In the genomic region with DNA sequence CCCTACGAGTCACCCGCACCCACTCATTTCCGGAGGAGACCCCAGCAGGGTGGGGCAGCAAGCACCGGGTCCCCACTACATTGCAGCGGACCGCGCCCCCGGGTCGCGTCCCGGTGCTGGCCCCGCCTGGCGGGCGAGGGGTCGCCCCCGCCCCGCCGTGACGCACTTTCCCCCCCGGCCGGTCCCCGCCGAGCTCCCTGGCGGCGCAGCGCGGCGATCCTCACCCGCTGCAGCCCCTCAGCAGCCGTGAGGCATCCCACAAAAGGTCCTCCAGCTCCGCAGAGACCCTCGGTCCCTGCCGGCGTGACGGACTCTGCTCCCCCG, we compare ENCODE assay signal across 8 cellular contexts.
A peak's percentile ranks its signal among the peaks of the same experiment; 100 is the strongest.
DNase-seq lines count a peak whose midpoint lies in the region; ATAC-seq and TF ChIP-seq lines count a peak whose summit lies in the region.

No MANE protein-coding gene starts in this region.

- no CpG with 5 or more reads among the region's 36 CpGs for WGBS in gastroesophageal sphincter (ENCODE audit: low coverage in 1 of 2), 2 donors

- H3K27ac ChIP-seq in gastroesophageal sphincter (peak overlapping the region; percentile 60 to 96 (median 94)), osteoblast (ENCODE audit: low read depth, low read length) (peak overlapping the region; percentile 62)

- H4K20me1 ChIP-seq in osteoblast (ENCODE audit: insufficient read depth, low read length) = peaks cover 65% of the 10 kb centered on the region

- in situ Hi-C loops in G401 (cut with HindIII; ENCODE audit: low sequenced_read_pairs) = no loop called here

- no peaks in the 10 kb centered on the region for H3K9me3 ChIP-seq in BE2C
- H3K9me3 ChIP-seq in gastroesophageal sphincter = no peaks in the 10 kb centered on the region
- H3K9me3 ChIP-seq in osteoblast (ENCODE audit: low read depth, low read length) = no peaks in the 10 kb centered on the region

- peak overlapping the region; percentile 91 for H3K4me2 ChIP-seq in osteoblast (ENCODE audit: insufficient read depth, low read length)

- H3K36me3 ChIP-seq in BE2C (no peaks in the 10 kb centered on the region), gastroesophageal sphincter (no peaks in the 10 kb centered on the region), osteoblast (ENCODE audit: insufficient read depth, low read length) (no peaks in the 10 kb centered on the region)

- H3K4me1 ChIP-seq in BE2C = peaks cover 11% of the 10 kb centered on the region
- peaks cover 0 to 43% (median 0%) of the 10 kb centered on the region in 3 donors for H3K4me1 ChIP-seq in gastroesophageal sphincter
- H3K4me1 ChIP-seq in osteoblast (ENCODE audit: insufficient read depth, low read length) = peaks cover 26% of the 10 kb centered on the region

- TF ChIP-seq CTCF in BE2C (IDR thresholded peaks at IDR 0.05; ENCODE audit: low read depth, low read length) (no peak), gastroesophageal sphincter (IDR thresholded peaks at IDR 0.05) (no peak), osteoblast (IDR thresholded peaks at IDR 0.05; ENCODE audit: extremely low read depth, low read depth, low read length) (no peak)

- TF ChIP-seq EP300 in gastroesophageal sphincter (IDR thresholded peaks at IDR 0.05) = no peak

- H3K4me3 ChIP-seq in BE2C (ENCODE audit: low read depth, low read length) (peak overlapping the region; percentile 76), gastroesophageal sphincter (peak overlapping the region; percentile 55 to 98), osteoblast (ENCODE audit: insufficient read depth, low read length) (peak overlapping the region; percentile 87)

- peak; percentile 37 for ATAC-seq in GM19395 (IDR thresholded peaks at IDR 0.05; ENCODE audit: unreplicated experiment)
- peak; percentile 10 for ATAC-seq in HG03378 (IDR thresholded peaks at IDR 0.05; ENCODE audit: unreplicated experiment)
- ATAC-seq in gastroesophageal sphincter = peak; percentile 57

- H3K27me3 ChIP-seq in BE2C = no peaks in the 10 kb centered on the region
- no peaks in the 10 kb centered on the region for H3K27me3 ChIP-seq in gastroesophageal sphincter
- H3K27me3 ChIP-seq in osteoblast (ENCODE audit: insufficient read depth, low read length) = no peaks in the 10 kb centered on the region

- TF ChIP-seq POLR2A in gastroesophageal sphincter (IDR thresholded peaks at IDR 0.05) = peak in 1 of 2 donors; percentile 10

- H3K79me2 ChIP-seq in osteoblast (ENCODE audit: insufficient read depth, low read length) = peaks cover 47% of the 10 kb centered on the region

- DNase-seq in BE2C = peak; percentile 62
- DNase-seq in activated T-cell treated with anti-CD3 and anti-CD28 coated beads for 48 hours (ENCODE audit: low read depth) = peak; percentile 18
- peak; percentile 89 for DNase-seq in osteoblast (ENCODE audit: insufficient read length, low spot score, missing footprints)
- DNase-seq in G401 (ENCODE audit: low spot score) = no peak
- no peak for DNase-seq in HK-2 (ENCODE audit: unreplicated experiment)

- peak overlapping the region; percentile 62 for H2AFZ ChIP-seq in osteoblast (ENCODE audit: low read length)

Comparison
In these comparisons a context has a peak if more than half of its experiments do, and no peak if none do; other contexts are left out.
1. DNase-seq: peak in BE2C (single experiment), activated T-cell treated with anti-CD3 and anti-CD28 coated beads for 48 hours (single experiment) and osteoblast (single experiment); none in G401 (single experiment) and HK-2 (single experiment).
2. Peak in every context shown above with its lines, with median percentiles within 50 percentile points of each other: H3K4me3 ChIP-seq and ATAC-seq.